In genomic region chr14:67773844-67774377, GRCh38 we compare ENCODE assay signal across 17 cellular contexts. TPM values are rescaled to one million over a fixed set of nuclear protein-coding genes. Genes with fewer than 3 reads are reported as not detected.
A peak's percentile ranks its signal among the peaks of the same experiment; 100 is the strongest.
DNase-seq lines count a peak whose midpoint lies in the region; ATAC-seq, FAIRE-seq and TF ChIP-seq lines count a peak whose summit lies in the region.
"Had no signal": no experiment of that assay in that cellular context is flagged by ENCODE, and none has a peak within 500 bp of the region (broad histone marks: within the 10 kb centered on the region; RNA-seq: fewer than 3 reads in every experiment).

No MANE protein-coding gene starts in this region.

- H3K27me3 ChIP-seq in bronchial epithelial cell (ENCODE audit: control insufficient read depth, insufficient read depth, low read length), result no peaks in the 10 kb centered on the region

- no peak for DNase-seq in HTR-8/SVneo (ENCODE audit: insufficient read length, low spot score)
- peak; percentile 38 for DNase-seq in M059J (ENCODE audit: low read depth)
- peak; percentile 51 for DNase-seq in bronchial epithelial cell (ENCODE audit: low read depth)
- peak; percentile 20 for DNase-seq in renal cortical epithelial cell (ENCODE audit: low read depth)
- no peak for DNase-seq in EL
- DNase-seq in AG08396 (ENCODE audit: low spot score), result no peak
- DNase-seq: ACHN; AML-193; Caco-2; CD4-positive, alpha-beta T cell; DMS153; DND-41; GDM1; GM23248 had no signal

- TF ChIP-seq CTCF in bronchial epithelial cell (IDR thresholded peaks at IDR 0.05; ENCODE audit: insufficient read depth, low read length, severe bottlenecking), result no peak

- FAIRE-seq in HTR-8/SVneo (lab: Jason Lieb, UNC) (peak; percentile 71), bronchial epithelial cell (lab: Jason Lieb, UNC) (peak; percentile 68)
- FAIRE-seq: A204.1 had no signal

- no peak overlapping the region for H3K4me3 ChIP-seq in bronchial epithelial cell (ENCODE audit: low read depth, low read length)
- H3K4me3 ChIP-seq: GM23248, HAP-1 had no signal

- no peak for ATAC-seq in GM21447 (IDR thresholded peaks at IDR 0.05; ENCODE audit: unreplicated experiment)

- H3K36me3 ChIP-seq in bronchial epithelial cell (ENCODE audit: control insufficient read depth, insufficient read depth, low read length), result peaks cover 17% of the 10 kb centered on the region

RNA-seq across cellular contexts. Expression of gene ZFYVE26, which starts 42.5 kb away (rescaled TPM):
- total RNA-seq in M059J (2014; rRNA removed; shearing (Covaris generic)), result 14.2 and 17.8 TPM in 2 replicates
- total RNA-seq in bronchial epithelial cell (11.3 and 13.2 TPM in 2 replicates), renal cortical epithelial cell (13.0 and 26.0 TPM in 2 replicates)

RNA-seq across cellular contexts. Expression of gene RAD51B, which starts 45.7 kb away (rescaled TPM):
- 19.0 and 21.9 TPM in 2 replicates for total RNA-seq in M059J (2014; rRNA removed; shearing (Covaris generic))
- total RNA-seq in bronchial epithelial cell (12.1 and 14.7 TPM in 2 replicates), renal cortical epithelial cell (17.0 and 17.2 TPM in 2 replicates)

Comparison
In these comparisons a context has a peak if more than half of its experiments do, and no peak if none do; other contexts are left out.
1. DNase-seq: peak in M059J (single experiment), bronchial epithelial cell (single experiment) and renal cortical epithelial cell (single experiment); none in HTR-8/SVneo (single experiment), EL (single experiment) and AG08396 (single experiment).